1 cellular context compared by ENCODE assay signal in genomic region chr3:99872633-99873254, GRCh38.
TF ChIP-seq lines count a peak whose summit lies in the region.

No MANE protein-coding gene starts in this region.

TF ChIP-seq in GM12878, 131 proteins besides CTCF, POLR2A, EP300 and RAD21 (continued from another document and continues in another):
- no peak for TF ChIP-seq E4F1 (IDR thresholded peaks at IDR 0.05; ENCODE audit: borderline replicate concordance, partially characterized antibody)
- TF ChIP-seq ATF7 (IDR thresholded peaks at IDR 0.05; ENCODE audit: low read depth), result peak; percentile 89
- no peak for TF ChIP-seq FOXK2 (IDR thresholded peaks at IDR 0.05)
- peak; percentile 84 for TF ChIP-seq CREM (IDR thresholded peaks at IDR 0.05; ENCODE audit: low read depth)
- peak; percentile 62; the same call in 1 of the 2 replicates for TF ChIP-seq PML (IDR thresholded peaks at IDR 0.05; ENCODE audit: low read length)
- TF ChIP-seq RELA (IDR thresholded peaks at IDR 0.05; ENCODE audit: borderline replicate concordance, partially characterized antibody), result peak; percentile 51
- no peak for TF ChIP-seq CHD1 (IDR thresholded peaks at IDR 0.05; ENCODE audit: low read depth, low read length)
- TF ChIP-seq NFXL1 (IDR thresholded peaks at IDR 0.05; ENCODE audit: borderline replicate concordance), result no peak
- TF ChIP-seq CBX5 (IDR thresholded peaks at IDR 0.05; ENCODE audit: low read depth), result 0 out of 2 replicates have a peak, but pooled peaks have one; percentile 34
- peak; percentile 62 for TF ChIP-seq IKZF1 (conservative IDR thresholded peaks at IDR 0.05)
- peak; percentile 84 for TF ChIP-seq RELB (IDR thresholded peaks at IDR 0.05; ENCODE audit: low read depth)
- TF ChIP-seq CEBPZ (IDR thresholded peaks at IDR 0.05; ENCODE audit: low read depth, low read length), result no peak
- no peak for TF ChIP-seq TARDBP (IDR thresholded peaks at IDR 0.05; ENCODE audit: borderline replicate concordance)
- TF ChIP-seq JUND (IDR thresholded peaks at IDR 0.05; ENCODE audit: low read depth, low read length), result 0 out of 2 replicates have a peak, but pooled peaks have one; percentile 62
- peak; percentile 79 for TF ChIP-seq EED (IDR thresholded peaks at IDR 0.05; ENCODE audit: low read depth)
- no peak for TF ChIP-seq KDM1A (IDR thresholded peaks at IDR 0.05; ENCODE audit: borderline replicate concordance)
- TF ChIP-seq STAT3 (IDR thresholded peaks at IDR 0.05; ENCODE audit: low read depth, low read length), result no peak
- 0 out of 2 replicates have a peak, but pooled peaks have one; percentile 19 for TF ChIP-seq ZNF384 (IDR thresholded peaks at IDR 0.05; ENCODE audit: borderline replicate concordance, low read depth, low read length)
- peak; percentile 88 for TF ChIP-seq CBFB (IDR thresholded peaks at IDR 0.05; ENCODE audit: low read depth)
- TF ChIP-seq DPF2 (IDR thresholded peaks at IDR 0.05), result peak; percentile 86
- TF ChIP-seq MTA3 (IDR thresholded peaks at IDR 0.05; ENCODE audit: borderline replicate concordance, low read length), result peak; percentile 32; the same call in 1 of the 2 replicates
- TF ChIP-seq, protein P1, sequence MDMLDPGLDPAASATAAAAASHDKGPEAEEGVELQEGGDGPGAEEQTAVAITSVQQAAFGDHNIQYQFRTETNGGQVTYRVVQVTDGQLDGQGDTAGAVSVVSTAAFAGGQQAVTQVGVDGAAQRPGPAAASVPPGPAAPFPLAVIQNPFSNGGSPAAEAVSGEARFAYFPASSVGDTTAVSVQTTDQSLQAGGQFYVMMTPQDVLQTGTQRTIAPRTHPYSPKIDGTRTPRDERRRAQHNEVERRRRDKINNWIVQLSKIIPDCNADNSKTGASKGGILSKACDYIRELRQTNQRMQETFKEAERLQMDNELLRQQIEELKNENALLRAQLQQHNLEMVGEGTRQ (IDR thresholded peaks at IDR 0.05; ENCODE audit: borderline replicate concordance, low read depth, low read length), result no peak
- TF ChIP-seq HDGF (IDR thresholded peaks at IDR 0.05), result no peak
- TF ChIP-seq, protein P2, sequence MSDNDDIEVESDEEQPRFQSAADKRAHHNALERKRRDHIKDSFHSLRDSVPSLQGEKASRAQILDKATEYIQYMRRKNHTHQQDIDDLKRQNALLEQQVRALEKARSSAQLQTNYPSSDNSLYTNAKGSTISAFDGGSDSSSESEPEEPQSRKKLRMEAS (IDR thresholded peaks at IDR 0.05; ENCODE audit: low read depth, low read length), result no peak
- no peak for TF ChIP-seq CBX3 (IDR thresholded peaks at IDR 0.05; ENCODE audit: borderline replicate concordance, low read depth)
- TF ChIP-seq TCF7 (IDR thresholded peaks at IDR 0.05; ENCODE audit: borderline replicate concordance), result peak; percentile 83
- no peak for TF ChIP-seq POLR2AphosphoS5 (IDR thresholded peaks at IDR 0.05; ENCODE audit: low read length)
- 0 out of 2 replicates have a peak, but pooled peaks have one; percentile 42 for TF ChIP-seq EZH2 (IDR thresholded peaks at IDR 0.05; ENCODE audit: borderline replicate concordance, control insufficient read depth, low read depth, low read length)
- TF ChIP-seq JUNB (IDR thresholded peaks at IDR 0.05), result peak; percentile 100
- TF ChIP-seq KLF5 (IDR thresholded peaks at IDR 0.05; ENCODE audit: partially characterized antibody), result no peak
- TF ChIP-seq SREBF1 (IDR thresholded peaks at IDR 0.05; ENCODE audit: low read length), result no peak
- no peak for TF ChIP-seq CEBPB (IDR thresholded peaks at IDR 0.05; ENCODE audit: borderline replicate concordance in 1 of 2, low read depth in 2 of 2, low read length in 2 of 2)
- peak; percentile 68 for TF ChIP-seq BACH1 (IDR thresholded peaks at IDR 0.05; ENCODE audit: borderline replicate concordance)
- peak; percentile 65; the same call in 1 of the 2 replicates for TF ChIP-seq GABPA (IDR thresholded peaks at IDR 0.05; ENCODE audit: low read depth)
- TF ChIP-seq, protein P3, sequence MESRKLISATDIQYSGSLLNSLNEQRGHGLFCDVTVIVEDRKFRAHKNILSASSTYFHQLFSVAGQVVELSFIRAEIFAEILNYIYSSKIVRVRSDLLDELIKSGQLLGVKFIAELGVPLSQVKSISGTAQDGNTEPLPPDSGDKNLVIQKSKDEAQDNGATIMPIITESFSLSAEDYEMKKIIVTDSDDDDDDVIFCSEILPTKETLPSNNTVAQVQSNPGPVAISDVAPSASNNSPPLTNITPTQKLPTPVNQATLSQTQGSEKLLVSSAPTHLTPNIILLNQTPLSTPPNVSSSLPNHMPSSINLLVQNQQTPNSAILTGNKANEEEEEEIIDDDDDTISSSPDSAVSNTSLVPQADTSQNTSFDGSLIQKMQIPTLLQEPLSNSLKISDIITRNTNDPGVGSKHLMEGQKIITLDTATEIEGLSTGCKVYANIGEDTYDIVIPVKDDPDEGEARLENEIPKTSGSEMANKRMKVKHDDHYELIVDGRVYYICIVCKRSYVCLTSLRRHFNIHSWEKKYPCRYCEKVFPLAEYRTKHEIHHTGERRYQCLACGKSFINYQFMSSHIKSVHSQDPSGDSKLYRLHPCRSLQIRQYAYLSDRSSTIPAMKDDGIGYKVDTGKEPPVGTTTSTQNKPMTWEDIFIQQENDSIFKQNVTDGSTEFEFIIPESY (IDR thresholded peaks at IDR 0.05), result no peak
- no peak for TF ChIP-seq HDAC2 (IDR thresholded peaks at IDR 0.05)
- TF ChIP-seq POU2F2 (IDR thresholded peaks at IDR 0.05; ENCODE audit: borderline replicate concordance, low read depth, low read length), result peak; percentile 65; the same call in 1 of the 3 replicates
- peak; percentile 90 for TF ChIP-seq FOXM1 (IDR thresholded peaks at IDR 0.05; ENCODE audit: low read depth, low read length)
- TF ChIP-seq NFYA (IDR thresholded peaks at IDR 0.05; ENCODE audit: borderline replicate concordance, low read depth, low read length), result no peak
- TF ChIP-seq IKZF2 (IDR thresholded peaks at IDR 0.05), result peak; percentile 69 to 77; a peak in 3 of 4 replicates
- TF ChIP-seq SMAD5 (IDR thresholded peaks at IDR 0.05; ENCODE audit: low read depth), result no peak
- TF ChIP-seq IRF4 (IDR thresholded peaks at IDR 0.05; ENCODE audit: low read depth, low read length), result peak; percentile 96
- peak; percentile 91 for TF ChIP-seq MTA2 (IDR thresholded peaks at IDR 0.05; ENCODE audit: low read depth)
- no peak for TF ChIP-seq HDAC6 (IDR thresholded peaks at IDR 0.05; ENCODE audit: unreplicated experiment)
- TF ChIP-seq NFIC (IDR thresholded peaks at IDR 0.05; ENCODE audit: low read depth, low read length), result peak; percentile 96
- no peak for TF ChIP-seq BRCA1 (IDR thresholded peaks at IDR 0.05; ENCODE audit: low read depth, low read length)
- TF ChIP-seq, protein P4, sequence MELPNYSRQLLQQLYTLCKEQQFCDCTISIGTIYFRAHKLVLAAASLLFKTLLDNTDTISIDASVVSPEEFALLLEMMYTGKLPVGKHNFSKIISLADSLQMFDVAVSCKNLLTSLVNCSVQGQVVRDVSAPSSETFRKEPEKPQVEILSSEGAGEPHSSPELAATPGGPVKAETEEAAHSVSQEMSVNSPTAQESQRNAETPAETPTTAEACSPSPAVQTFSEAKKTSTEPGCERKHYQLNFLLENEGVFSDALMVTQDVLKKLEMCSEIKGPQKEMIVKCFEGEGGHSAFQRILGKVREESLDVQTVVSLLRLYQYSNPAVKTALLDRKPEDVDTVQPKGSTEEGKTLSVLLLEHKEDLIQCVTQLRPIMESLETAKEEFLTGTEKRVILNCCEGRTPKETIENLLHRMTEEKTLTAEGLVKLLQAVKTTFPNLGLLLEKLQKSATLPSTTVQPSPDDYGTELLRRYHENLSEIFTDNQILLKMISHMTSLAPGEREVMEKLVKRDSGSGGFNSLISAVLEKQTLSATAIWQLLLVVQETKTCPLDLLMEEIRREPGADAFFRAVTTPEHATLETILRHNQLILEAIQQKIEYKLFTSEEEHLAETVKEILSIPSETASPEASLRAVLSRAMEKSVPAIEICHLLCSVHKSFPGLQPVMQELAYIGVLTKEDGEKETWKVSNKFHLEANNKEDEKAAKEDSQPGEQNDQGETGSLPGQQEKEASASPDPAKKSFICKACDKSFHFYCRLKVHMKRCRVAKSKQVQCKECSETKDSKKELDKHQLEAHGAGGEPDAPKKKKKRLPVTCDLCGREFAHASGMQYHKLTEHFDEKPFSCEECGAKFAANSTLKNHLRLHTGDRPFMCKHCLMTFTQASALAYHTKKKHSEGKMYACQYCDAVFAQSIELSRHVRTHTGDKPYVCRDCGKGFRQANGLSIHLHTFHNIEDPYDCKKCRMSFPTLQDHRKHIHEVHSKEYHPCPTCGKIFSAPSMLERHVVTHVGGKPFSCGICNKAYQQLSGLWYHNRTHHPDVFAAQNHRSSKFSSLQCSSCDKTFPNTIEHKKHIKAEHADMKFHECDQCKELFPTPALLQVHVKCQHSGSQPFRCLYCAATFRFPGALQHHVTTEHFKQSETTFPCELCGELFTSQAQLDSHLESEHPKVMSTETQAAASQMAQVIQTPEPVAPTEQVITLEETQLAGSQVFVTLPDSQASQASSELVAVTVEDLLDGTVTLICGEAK (IDR thresholded peaks at IDR 0.05; ENCODE audit: borderline replicate concordance), result no peak
- TF ChIP-seq, protein P5, sequence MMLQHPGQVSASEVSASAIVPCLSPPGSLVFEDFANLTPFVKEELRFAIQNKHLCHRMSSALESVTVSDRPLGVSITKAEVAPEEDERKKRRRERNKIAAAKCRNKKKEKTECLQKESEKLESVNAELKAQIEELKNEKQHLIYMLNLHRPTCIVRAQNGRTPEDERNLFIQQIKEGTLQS (IDR thresholded peaks at IDR 0.05; ENCODE audit: borderline replicate concordance, extremely low read depth, low read depth, low read length), result no peak
- TF ChIP-seq NBN (IDR thresholded peaks at IDR 0.05), result no peak
- 0 out of 2 replicates have a peak, but pooled peaks have one; percentile 51 for TF ChIP-seq PAX5 (IDR thresholded peaks at IDR 0.05; ENCODE audit: borderline replicate concordance, low read depth, low read length)
- no peak for TF ChIP-seq SPI1 (IDR thresholded peaks at IDR 0.05; ENCODE audit: borderline replicate concordance, insufficient read depth, low read depth, low read length)
- TF ChIP-seq KAT2A (conservative IDR thresholded peaks at IDR 0.05; ENCODE audit: control insufficient read depth, low read depth, low read length), result no peak
- no peak for TF ChIP-seq SIN3A (IDR thresholded peaks at IDR 0.05; ENCODE audit: low read depth, low read length)
